Comparison of ENCODE assay signal across 9 cellular contexts in the genomic region with DNA sequence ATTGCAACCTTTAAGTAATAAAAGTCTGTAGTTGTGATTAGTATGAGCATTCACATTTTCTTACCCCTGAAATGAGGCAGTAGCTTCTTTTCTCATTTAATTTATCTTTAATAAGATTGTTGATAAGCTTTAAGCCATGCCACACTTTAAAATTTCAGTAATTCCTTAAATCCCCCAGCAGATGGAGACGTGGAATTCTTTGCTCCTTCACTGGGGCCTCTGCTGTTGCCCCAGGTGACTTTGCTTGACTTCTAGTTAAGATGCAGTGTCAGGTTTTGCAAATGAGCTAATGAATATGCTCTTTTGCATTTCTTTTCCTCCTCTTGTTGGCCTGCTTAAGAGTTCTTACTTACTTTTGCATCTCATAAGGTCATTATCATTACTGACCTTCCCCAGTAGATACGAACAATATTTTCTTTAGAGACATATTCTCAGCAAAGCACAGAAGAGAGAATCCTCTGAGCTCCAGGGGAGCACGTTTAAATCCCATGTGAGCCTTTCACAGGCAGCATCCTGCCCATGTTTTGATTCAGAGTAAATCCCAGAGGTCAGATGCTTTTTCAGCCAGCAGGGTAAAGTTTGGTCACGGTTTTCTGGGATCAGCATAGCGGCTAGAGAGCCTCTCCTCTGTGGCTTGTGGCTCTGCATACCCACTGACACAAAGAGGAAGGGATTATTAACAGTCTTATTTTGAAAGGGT.
A peak's percentile ranks its signal among the peaks of the same experiment; 100 is the strongest.
DNase-seq lines count a peak whose midpoint lies in the region; ATAC-seq, FAIRE-seq and TF ChIP-seq lines count a peak whose summit lies in the region.
"Had no signal": no experiment of that assay in that cellular context is flagged by ENCODE, and none has a peak within 500 bp of the region (broad histone marks: within the 10 kb centered on the region; RNA-seq: fewer than 3 reads in every experiment).

No MANE protein-coding gene starts in this region.

- H3K9me3 ChIP-seq in HEK293 (ENCODE audit: control insufficient read depth, insufficient read depth, low read depth, low read length) (no peaks in the 10 kb centered on the region), heart right ventricle (no peaks in the 10 kb centered on the region)

- CTCF ChIA-PET in HEK293 (lab: Yijun Ruan, JAX), result interaction anchor here (0.6 to 2.6 kb wide), 36 partner anchors 9 to 1197 kb away, joined by 3 to 19 read pairs (median 5); a partner anchor contains a TSS

- DNase-seq in SK-MEL-5 (ENCODE audit: low read depth, low spot score) (peak; percentile 69), heart right ventricle (no peak), superior temporal gyrus (ENCODE audit: extremely low spot score) (peak; percentile 53), NK-92 (lab: John Stamatoyannopoulos, UW; ENCODE audit: unreplicated experiment) (no peak), islet precursor cell (no peak)

- TF ChIP-seq CTCF in HEK293 (tag by site-specific recombination; IDR thresholded peaks at IDR 0.05) (peak; percentile 11; the same call in 1 of the 2 replicates), heart right ventricle (IDR thresholded peaks at IDR 0.05) (peak; percentile 32 to 67 (median 54))

- peak; percentile 57 for FAIRE-seq in A204.1 (lab: Jason Lieb, UNC)
- FAIRE-seq: GM18507 had no signal

- H3K27ac ChIP-seq in HEK293 (ENCODE audit: extremely low read depth, low read depth, low read length) (no peak overlapping the region), heart right ventricle (peak overlapping the region in 5 of 10 donors; percentile 7 to 45 (median 27))

- no peak overlapping the region for H3K4me3 ChIP-seq in HEK293 (ENCODE audit: low read depth, low read length)
- H3K4me3 ChIP-seq in heart right ventricle, result no peak overlapping the region

- no peaks in the 10 kb centered on the region for H3K27me3 ChIP-seq in heart right ventricle

- ATAC-seq in heart right ventricle, result peak in 6 of 8 donors; percentile 34 to 67 (median 60)
- no peak for ATAC-seq in HG02981 (IDR thresholded peaks at IDR 0.05; ENCODE audit: unreplicated experiment)

- H3K4me1 ChIP-seq in HEK293 (ENCODE audit: control insufficient read depth, insufficient read depth, low read length) (peaks cover 7% of the 10 kb centered on the region), heart right ventricle (peaks cover 0 to 48% (median 33%) of the 10 kb centered on the region in 9 donors)

- POLR2A ChIA-PET in HEK293 (lab: Yijun Ruan, JAX), result no interaction called here

- intact Hi-C loops in heart right ventricle (cut with DNase I), result loop anchor here in 3 of 10 donors (10.0 kb wide), 3 partner anchors 165 to 595 kb away; no protein-coding TSS in a partner anchor

- H3K36me3 ChIP-seq in HEK293 (ENCODE audit: control insufficient read depth in 2 of 2, insufficient read depth in 1 of 2, low read length in 2 of 2), result no peaks in the 10 kb centered on the region
- H3K36me3 ChIP-seq in heart right ventricle, result no peaks in the 10 kb centered on the region

- in situ Hi-C loops in SK-MEL-5 (cut with HindIII; ENCODE audit: low pct_unique_long_range_greater_than_20kb, low sequenced_read_pairs), result no loop called here

- 33 to 38% methylated on average over 5 of the region's 5 CpGs for WGBS in heart right ventricle, 2 donors

TF ChIP-seq in HEK293, 187 proteins besides CTCF, POLR2A, EP300 and RAD21:
- peak; percentile 45; the same call in 1 of the 2 replicates for TF ChIP-seq ZNF654 (tag by site-specific recombination; IDR thresholded peaks at IDR 0.05; ENCODE audit: low read depth)
- no peak for TF ChIP-seq HOXC10 (CRISPR knock-in tag; IDR thresholded peaks at IDR 0.05)
- TF ChIP-seq ZNF211 (tag by site-specific recombination; IDR thresholded peaks at IDR 0.05; ENCODE audit: low read depth), result no peak
- 0 out of 2 replicates have a peak, but pooled peaks have one; percentile 6 for TF ChIP-seq GLIS1 (tag by site-specific recombination; IDR thresholded peaks at IDR 0.05)

Comparison
In these comparisons a context has a peak if more than half of its experiments do, and no peak if none do; other contexts are left out.
1. DNase-seq: peak in SK-MEL-5 (single experiment) and superior temporal gyrus (single experiment); none in heart right ventricle (0 of 2), NK-92 (single experiment) and islet precursor cell (single experiment).